ENCODE assay signal across 12 cellular contexts in genomic region chr3:23760871-23761373, GRCh38. TPM values are rescaled to one million over a fixed set of nuclear protein-coding genes. Genes with fewer than 3 reads are reported as not detected.
DNase-seq lines count a peak whose midpoint lies in the region; ATAC-seq, FAIRE-seq and TF ChIP-seq lines count a peak whose summit lies in the region.
"Had no signal": no experiment of that assay in that cellular context is flagged by ENCODE, and none has a peak within 500 bp of the region (broad histone marks: within the 10 kb centered on the region; RNA-seq: fewer than 3 reads in every experiment).

No MANE protein-coding gene starts in this region.

- H3K27me3 Mint-ChIP-seq in Calu3 (ENCODE audit: unreplicated experiment), result no peaks in the 10 kb centered on the region

- no peak for TF ChIP-seq POLR2A in GM12891 (IDR thresholded peaks at IDR 0.05; ENCODE audit: low read depth, low read length)

- no peak overlapping the region for H3K27ac Mint-ChIP-seq in Calu3 (ENCODE audit: unreplicated experiment)

- no TSS peak for BruUV-seq in Calu3 (replicated peaks; lab: Mats Ljungman, UMichigan)

- no peaks in the 10 kb centered on the region for H3K4me1 Mint-ChIP-seq in Calu3 (ENCODE audit: low read depth, unreplicated experiment)

- no peaks in the 10 kb centered on the region for H3K36me3 Mint-ChIP-seq in Calu3 (ENCODE audit: insufficient read depth, unreplicated experiment)

- H3K4me3 Mint-ChIP-seq in Calu3 (ENCODE audit: low read depth, unreplicated experiment), result no peak overlapping the region

- intact Hi-C loops in Calu3 (cut with micrococcal nuclease; ENCODE audit: unreplicated experiment), result loop anchor here (5.0 kb wide), 1 partner anchor 579 kb away; no protein-coding TSS in a partner anchor

- no peak for TF ChIP-seq CTCF in Calu3 (IDR thresholded peaks at IDR 0.05; ENCODE audit: unreplicated experiment)

- H3K9me3 Mint-ChIP-seq in Calu3 (ENCODE audit: low read depth, unreplicated experiment), result no peaks in the 10 kb centered on the region

- FAIRE-seq in GM12891 (lab: Jason Lieb, UNC) (no peak), RCC 7860 (lab: Jason Lieb, UNC) (no peak)
- FAIRE-seq: kidney had no signal

- peak; percentile 29 for ATAC-seq in GM19467 (IDR thresholded peaks at IDR 0.05; ENCODE audit: unreplicated experiment)
- ATAC-seq in HG03108 (IDR thresholded peaks at IDR 0.05; ENCODE audit: unreplicated experiment), result peak; percentile 26

- CTCF ChIA-PET in Calu3 (lab: Charles Lee), result interaction anchor here (1.0 kb wide), 1 partner anchor 13 kb away, joined by 3 read pairs; no protein-coding TSS in a partner anchor

- no peak for DNase-seq in GM12891 (ENCODE audit: insufficient read length, low spot score)
- peak; percentile 25 to 39 for DNase-seq in activated T-cell treated with anti-CD3 and anti-CD28 coated beads, Interleukin-2, amount 50 U/mL, for 48 hours
- no peak for DNase-seq in Calu3
- no peak for DNase-seq in NCI-H1417 treated with DMSO at 0.1 percent for 48 hours (lab: John Stamatoyannopoulos, UW)
- no peak for DNase-seq in SHP77 treated with DMSO at 0.1 percent for 48 hours (lab: John Stamatoyannopoulos, UW)
- no peak for DNase-seq in RCC 7860 (ENCODE audit: low spot score)
- DNase-seq: activated CD8-positive, alpha-beta memory T cell treated with anti-CD3 and anti-CD28 coated beads, Interleukin-2, amount 50 U/mL, for 4 hours; effector memory CD4-positive, alpha-beta T cell; kidney; sigmoid colon had no signal

TF ChIP-seq in GM12891, 5 proteins besides CTCF, POLR2A, EP300 and RAD21:
- TF ChIP-seq TAF1 (IDR thresholded peaks at IDR 0.05; ENCODE audit: low read depth, low read length) (no peak), POU2F2 (IDR thresholded peaks at IDR 0.05; ENCODE audit: low read depth, low read length) (peak; percentile 96)

RNA-seq across cellular contexts. Expression of gene UBE2E1, which starts 44.8 kb away (rescaled TPM):
- polyA plus RNA-seq in GM12891 (2012; ENCODE audit: low read depth, missing spikeins), result 153 TPM
- total RNA-seq in Calu3 (2022), result 68.9 and 74.3 TPM in 2 replicates

Comparison
In these comparisons a context has a peak if more than half of its experiments do, and no peak if none do; other contexts are left out.
1. DNase-seq: peak in activated T-cell treated with anti-CD3 and anti-CD28 coated beads, Interleukin-2, amount 50 U/mL, for 48 hours (2 of 2); none in GM12891 (single experiment), Calu3 (single experiment), NCI-H1417 treated with DMSO at 0.1 percent for 48 hours (single experiment), SHP77 treated with DMSO at 0.1 percent for 48 hours (single experiment) and RCC 7860 (single experiment).